Comparison of ENCODE assay signal across 9 cellular contexts in genomic region chr4:77505958-77506319, GRCh38.
"Had no signal": no experiment of that assay in that cellular context is flagged by ENCODE, and none has a peak within 500 bp of the region (broad histone marks: within the 10 kb centered on the region; RNA-seq: fewer than 3 reads in every experiment).

No MANE protein-coding gene starts in this region.

- H3K9me3 ChIP-seq: HAP-1 had no signal

- H3K4me3 Mint-ChIP-seq: GM23338, H9, HFFc6 had no signal

- H3K4me1 Mint-ChIP-seq: GM23338, H9 had no signal

- H2AFZ ChIP-seq: GM23248, GM23338 had no signal

- H3K27ac ChIP-seq: GM23248 had no signal

- H3K9ac ChIP-seq: GM23248 had no signal

- H3K27ac Mint-ChIP-seq: GM23338, H9, HFFc6 had no signal

- H3K9me3 Mint-ChIP-seq: GM23338, HFFc6 had no signal

- H3K36me3 ChIP-seq: HAP-1 had no signal

- H3K4me1 ChIP-seq: HAP-1 had no signal

- H3K4me2 ChIP-seq: GM23338 had no signal

- ATAC-seq: GM23338, HCT116 had no signal

- DNase-seq: GM23248, GOT3, H7, H9, HCEC 1CT, HFFc6 had no signal

- H3K4me3 ChIP-seq: GM23248, GM23338, HAP-1 had no signal
